Comparison of ENCODE assay signal across 24 cellular contexts in genomic region chr1:205920861-205921558, GRCh38. TPM values are rescaled to one million over a fixed set of nuclear protein-coding genes. Genes with fewer than 3 reads are reported as not detected.
DNase-seq lines count a peak whose midpoint lies in the region; ATAC-seq and TF ChIP-seq lines count a peak whose summit lies in the region.
"Had no signal": no experiment of that assay in that cellular context is flagged by ENCODE, and none has a peak within 500 bp of the region (broad histone marks: within the 10 kb centered on the region; RNA-seq: fewer than 3 reads in every experiment).

No MANE protein-coding gene starts in this region.

- no peak overlapping the region for H3K4me3 Mint-ChIP-seq in natural killer cell treated with Interleukin-12 subunit alpha and Interleukin-12 subunit beta and Interleukin-15 and Interleukin-18, amount 100 ng/mL, for 72 hours
- H3K4me3 Mint-ChIP-seq: activated B cell treated with CpG ODN at 0.5 μM for 24 hours; activated CD8-positive, alpha-beta T cell treated with anti-CD3 and anti-CD28 coated beads for 36 hours; central memory CD8-positive, alpha-beta T cell; memory B cell had no signal

- no peaks in the 10 kb centered on the region for H3K27me3 ChIP-seq in ascending aorta
- no peaks in the 10 kb centered on the region for H3K27me3 ChIP-seq in mesenchymal stem cell (ENCODE audit: control insufficient read depth in 1 of 2, insufficient read depth in 1 of 2, low read length in 2 of 2)
- no peaks in the 10 kb centered on the region for H3K27me3 ChIP-seq in testis

- no peaks in the 10 kb centered on the region for H3K4me1 Mint-ChIP-seq in natural killer cell treated with Interleukin-12 subunit alpha and Interleukin-12 subunit beta and Interleukin-15 and Interleukin-18, amount 100 ng/mL, for 72 hours (ENCODE audit: low read depth in 2 of 2)
- H3K4me1 Mint-ChIP-seq: activated B cell treated with CpG ODN at 0.5 μM for 24 hours; central memory CD8-positive, alpha-beta T cell had no signal

- H3K79me1 ChIP-seq in mesenchymal stem cell (replicated peaks; ENCODE audit: low read length, poor library complexity, severe bottlenecking) = no peaks in the 10 kb centered on the region

- WGBS in mesenchymal stem cell = 76% methylated on average over 13 of the region's 13 CpGs
- WGBS in testis, 2 donors = 68 to 77% methylated on average over 10 to 13 of the region's 13 CpGs

- H3K27ac ChIP-seq in ascending aorta (peak overlapping the region; percentile 72 to 73), mesenchymal stem cell (ENCODE audit: low read length, poor library complexity, severe bottlenecking) (no peak overlapping the region), testis (no peak overlapping the region)

- no peaks in the 10 kb centered on the region for H3K36me3 ChIP-seq in ascending aorta
- no peaks in the 10 kb centered on the region for H3K36me3 ChIP-seq in mesenchymal stem cell (ENCODE audit: control insufficient read depth in 1 of 2, insufficient read depth in 2 of 2, low read depth in 1 of 2, low read length in 2 of 2)
- no peaks in the 10 kb centered on the region for H3K36me3 ChIP-seq in testis (ENCODE audit: low read depth, missing control alignments)

- H2BK120ac ChIP-seq in mesenchymal stem cell (ENCODE audit: low read depth, low read length) = no peak overlapping the region

- DNase-seq in NCI-H1092 treated with DMSO at 0.1 percent for 48 hours (lab: John Stamatoyannopoulos, UW) (peak; percentile 25), NCI-H1092 (lab: John Stamatoyannopoulos, UW) (no peak), ascending aorta (ENCODE audit: low spot score in 2 of 2) (peak in 1 of 2 donors; percentile 63), mesenchymal stem cell (no peak), testis (peak; percentile 12), cerebellum (ENCODE audit: low spot score) (no peak), NCI-H446 treated with DMSO at 0.1 percent for 48 hours (lab: John Stamatoyannopoulos, UW) (no peak)
- no peak for DNase-seq in natural killer cell treated with Interleukin-12 subunit alpha and Interleukin-12 subunit beta and Interleukin-15 and Interleukin-18, amount 100 ng/mL, for 72 hours (ENCODE audit: low spot score)
- DNase-seq: activated B cell treated with CpG ODN at 0.5 μM for 24 hours; activated CD8-positive, alpha-beta T cell treated with anti-CD3 and anti-CD28 coated beads for 36 hours; activated naive CD4-positive, alpha-beta T cell treated with anti-CD3 and anti-CD28 coated beads, Interleukin-2, amount 50 U/mL, for 16 hours; activated T-cell treated with anti-CD3 and anti-CD28 coated beads, Interleukin-2, amount 50 U/mL, for 1 hour; COR-L47; foreskin melanocyte; NCI-H1694 treated with DMSO at 0.1 percent for 48 hours; NCI-H748 treated with DMSO at 0.1 percent for 48 hours; retina; T-helper 9 cell had no signal

- H3K9me3 ChIP-seq in ascending aorta (no peaks in the 10 kb centered on the region), mesenchymal stem cell (ENCODE audit: control insufficient read depth, low read length) (no peaks in the 10 kb centered on the region), testis (no peaks in the 10 kb centered on the region)

- H3K18ac ChIP-seq in mesenchymal stem cell (ENCODE audit: low read depth in 1 of 2, low read length in 2 of 2) = no peak overlapping the region

- H3K23ac ChIP-seq in mesenchymal stem cell (ENCODE audit: low read length in 2 of 2) = no peak overlapping the region

- H3K27ac Mint-ChIP-seq in natural killer cell treated with Interleukin-12 subunit alpha and Interleukin-12 subunit beta and Interleukin-15 and Interleukin-18, amount 100 ng/mL, for 72 hours = no peak overlapping the region
- H3K27ac Mint-ChIP-seq: activated B cell treated with CpG ODN at 0.5 μM for 24 hours; activated CD8-positive, alpha-beta T cell treated with anti-CD3 and anti-CD28 coated beads for 36 hours; memory B cell had no signal

- H3K4me2 ChIP-seq in mesenchymal stem cell (ENCODE audit: low read length, poor library complexity, severe bottlenecking) = no peak overlapping the region

- no peak overlapping the region for H2BK5ac ChIP-seq in mesenchymal stem cell (ENCODE audit: low read depth, low read length, poor library complexity, severe bottlenecking)

- H3K4ac ChIP-seq in mesenchymal stem cell (ENCODE audit: low read depth in 1 of 2, low read length in 2 of 2) = no peak overlapping the region

- no peak overlapping the region for H4K8ac ChIP-seq in mesenchymal stem cell (ENCODE audit: low read length)

- H2AFZ ChIP-seq in mesenchymal stem cell (ENCODE audit: low read depth, low read length) = no peak overlapping the region

- H3K4me1 ChIP-seq in ascending aorta = peaks cover 7 to 42% of the 10 kb centered on the region in 2 donors
- H3K4me1 ChIP-seq in mesenchymal stem cell (ENCODE audit: control insufficient read depth, insufficient read depth, low read depth, low read length) = peaks cover 4% of the 10 kb centered on the region
- peaks cover 7% of the 10 kb centered on the region for H3K4me1 ChIP-seq in testis

- ATAC-seq in natural killer cell treated with Interleukin-12 subunit alpha and Interleukin-12 subunit beta and Interleukin-15 and Interleukin-18, amount 100 ng/mL, for 72 hours = no peak
- ATAC-seq: activated CD8-positive, alpha-beta T cell treated with anti-CD3 and anti-CD28 coated beads for 36 hours; esophagus mucosa had no signal

- H3K14ac ChIP-seq in mesenchymal stem cell (ENCODE audit: low read length in 2 of 2) = no peak overlapping the region

- H3K36me3 Mint-ChIP-seq in natural killer cell treated with Interleukin-12 subunit alpha and Interleukin-12 subunit beta and Interleukin-15 and Interleukin-18, amount 100 ng/mL, for 72 hours = no peaks in the 10 kb centered on the region
- H3K36me3 Mint-ChIP-seq: memory B cell had no signal

- no peak for TF ChIP-seq POLR2A in testis (IDR thresholded peaks at IDR 0.05)

- peaks cover 0 to 4% of the 10 kb centered on the region in 2 donors for H3K27me3 Mint-ChIP-seq in natural killer cell treated with Interleukin-12 subunit alpha and Interleukin-12 subunit beta and Interleukin-15 and Interleukin-18, amount 100 ng/mL, for 72 hours
- H3K27me3 Mint-ChIP-seq: activated CD8-positive, alpha-beta T cell treated with anti-CD3 and anti-CD28 coated beads for 36 hours; central memory CD8-positive, alpha-beta T cell had no signal

- H2BK15ac ChIP-seq in mesenchymal stem cell (ENCODE audit: low read depth, poor library complexity, severe bottlenecking) = peak overlapping the region; percentile 0

- H4K91ac ChIP-seq in mesenchymal stem cell (ENCODE audit: low read length) = no peak overlapping the region

- H3K9ac ChIP-seq in mesenchymal stem cell (ENCODE audit: low read length) = no peak overlapping the region

- no peaks in the 10 kb centered on the region for H3K9me3 Mint-ChIP-seq in natural killer cell treated with Interleukin-12 subunit alpha and Interleukin-12 subunit beta and Interleukin-15 and Interleukin-18, amount 100 ng/mL, for 72 hours
- H3K9me3 Mint-ChIP-seq: activated B cell treated with CpG ODN at 0.5 μM for 24 hours; activated CD8-positive, alpha-beta T cell treated with anti-CD3 and anti-CD28 coated beads for 36 hours; central memory CD8-positive, alpha-beta T cell; memory B cell had no signal

- intact Hi-C loops in ascending aorta (cut with DNase I) = no loop called here
- intact Hi-C loops in testis (cut with DNase I; ENCODE audit: low total_unique reads) = no loop called here

- no peak overlapping the region for H3K4me3 ChIP-seq in ascending aorta
- H3K4me3 ChIP-seq in mesenchymal stem cell (ENCODE audit: insufficient read depth in 1 of 2, low read depth in 1 of 2, low read length in 2 of 2) = no peak overlapping the region
- no peak overlapping the region for H3K4me3 ChIP-seq in testis

- TF ChIP-seq CTCF in ascending aorta (IDR thresholded peaks at IDR 0.05) (no peak), testis (IDR thresholded peaks at IDR 0.05) (no peak)

- H2AK5ac ChIP-seq in mesenchymal stem cell (ENCODE audit: low read length, severe bottlenecking) = no peak overlapping the region

- peak overlapping the region in 1 of 2 experiments; percentile 31 for H2BK12ac ChIP-seq in mesenchymal stem cell (ENCODE audit: low read length in 2 of 2)

RNA-seq across cellular contexts. Expression of gene SLC26A9, which starts 22.2 kb away (rescaled TPM):
- not detected for total RNA-seq in ascending aorta
- not detected for polyA plus RNA-seq in mesenchymal stem cell (2013, experiment 1 of 2)
- not detected for polyA plus RNA-seq in mesenchymal stem cell (2013, experiment 2 of 2)
- under 1 TPM; 0.24 to 0.43 TPM for total RNA-seq in testis
- polyA plus RNA-seq in testis (ENCODE audit: insufficient read depth, low read depth, low replicate concordance) = 0.26 TPM
- not detected for total RNA-seq in cerebellum
- not detected for total RNA-seq in natural killer cell treated with Interleukin-12 subunit alpha and Interleukin-12 subunit beta and Interleukin-15 and Interleukin-18, amount 100 ng/mL, for 72 hours
- total RNA-seq: A172; activated B cell treated with CpG ODN at 0.5 μM for 24 hours; activated CD8-positive, alpha-beta T cell treated with anti-CD3 and anti-CD28 coated beads for 36 hours; Daoy; subcutaneous adipose tissue had no signal

Comparison
In these comparisons a context has a peak if more than half of its experiments do, and no peak if none do; other contexts are left out.
1. DNase-seq: peak in NCI-H1092 treated with DMSO at 0.1 percent for 48 hours (single experiment) and testis (single experiment); none in NCI-H1092 (single experiment), mesenchymal stem cell (single experiment), cerebellum (single experiment), NCI-H446 treated with DMSO at 0.1 percent for 48 hours (single experiment) and natural killer cell treated with Interleukin-12 subunit alpha and Interleukin-12 subunit beta and Interleukin-15 and Interleukin-18, amount 100 ng/mL, for 72 hours (single experiment).
2. H3K27ac ChIP-seq: peak in ascending aorta (2 of 2); none in mesenchymal stem cell (single experiment) and testis (0 of 2).